8 cellular contexts compared by ENCODE assay signal in the genomic region with DNA sequence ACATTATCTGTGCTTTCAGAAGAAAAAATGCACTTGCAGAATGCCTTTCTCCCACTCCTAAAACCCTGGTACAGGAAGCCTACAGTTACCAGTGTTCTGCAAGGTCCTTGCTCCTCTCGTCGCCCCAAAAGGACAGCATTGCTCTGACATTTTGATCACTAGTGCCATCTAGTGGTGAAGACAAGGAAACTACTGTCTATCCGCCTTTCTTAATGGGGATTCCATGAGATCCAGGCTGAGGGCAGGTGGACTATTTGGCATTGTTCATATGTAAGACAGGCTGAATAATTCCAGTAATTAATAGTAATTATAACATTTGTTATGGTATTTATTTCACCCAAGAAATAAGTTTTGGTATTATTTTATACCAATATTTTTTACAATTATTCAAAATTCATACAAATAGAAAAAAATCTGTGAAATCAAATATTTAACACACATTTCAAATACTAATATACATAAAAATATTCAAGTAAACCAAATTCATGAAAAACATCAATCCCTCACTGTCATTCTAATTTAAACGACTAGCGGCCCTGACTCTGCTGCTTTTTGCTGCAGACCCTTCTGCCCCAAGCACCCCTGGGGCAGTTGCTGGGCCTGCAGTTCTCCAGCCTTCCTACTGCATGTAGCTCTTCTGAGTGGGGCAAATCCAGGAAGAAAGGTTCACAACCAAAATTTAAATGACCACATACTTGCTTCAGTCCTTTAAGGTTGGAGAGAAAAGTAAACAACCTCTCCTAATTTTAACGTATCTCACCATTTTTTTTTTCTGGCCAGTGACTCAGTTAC. TPM values are rescaled to one million over a fixed set of nuclear protein-coding genes. Genes with fewer than 3 reads are reported as not detected.
A peak's percentile ranks its signal among the peaks of the same experiment; 100 is the strongest.
DNase-seq lines count a peak whose midpoint lies in the region; ATAC-seq and TF ChIP-seq lines count a peak whose summit lies in the region.

No MANE protein-coding gene starts in this region.

- H3K4me3 Mint-ChIP-seq in Caco-2 (ENCODE audit: unreplicated experiment): no peak overlapping the region

- H3K27ac ChIP-seq in liver (ENCODE audit: low read depth in 1 of 2, low read length in 2 of 2) (no peak overlapping the region), thoracic aorta (no peak overlapping the region)

- ATAC-seq in HG03108 (IDR thresholded peaks at IDR 0.05; ENCODE audit: unreplicated experiment) (peak; percentile 88), thoracic aorta (ENCODE audit: insufficient number of reproducible peaks, low FRiP score, low read depth) (peak; percentile 69)

- H3K36me3 ChIP-seq in Caco-2 (ENCODE audit: control insufficient read depth, insufficient read depth, low read length) (no peaks in the 10 kb centered on the region), liver (ENCODE audit: control insufficient read depth in 4 of 4, insufficient read depth in 3 of 4, low read depth in 1 of 4, low read length in 3 of 4) (peaks cover 0 to 8% (median 5%) of the 10 kb centered on the region in 4 donors), thoracic aorta (no peaks in the 10 kb centered on the region)

- H3K4me1 ChIP-seq in Caco-2 (no peaks in the 10 kb centered on the region), liver (ENCODE audit: control insufficient read depth in 4 of 4, insufficient read depth in 4 of 4, low read length in 3 of 4) (peaks cover 0 to 3% (median 1%) of the 10 kb centered on the region in 4 donors), thoracic aorta (ENCODE audit: control insufficient read depth in 1 of 2, low read depth in 2 of 2) (peaks cover 0 to 7% of the 10 kb centered on the region in 2 donors)

- H3K9ac ChIP-seq in liver (ENCODE audit: low read depth in 1 of 2, low read length in 2 of 2): no peak overlapping the region

- H3K9me3 Mint-ChIP-seq in Caco-2 (ENCODE audit: unreplicated experiment): no peaks in the 10 kb centered on the region

- TF ChIP-seq CTCF in Caco-2 (IDR thresholded peaks at IDR 0.05; ENCODE audit: insufficient read depth in 1 of 2, low read depth in 1 of 2, low read length in 1 of 2, severe bottlenecking in 1 of 2, unreplicated experiment in 1 of 2) (peak; percentile 24 to 51), choroid plexus epithelial cell (conservative IDR thresholded peaks at IDR 0.05; ENCODE audit: low read depth, low read length) (peak; percentile 87), liver (IDR thresholded peaks at IDR 0.05; ENCODE audit: low read depth, low read length, missing input control) (peak; percentile 71), thoracic aorta (IDR thresholded peaks at IDR 0.05) (peak; percentile 87)

- H3K9me3 ChIP-seq in Caco-2: no peaks in the 10 kb centered on the region
- no peaks in the 10 kb centered on the region for H3K9me3 ChIP-seq in liver (ENCODE audit: control insufficient read depth in 4 of 4, low read length in 3 of 4)
- H3K9me3 ChIP-seq in thoracic aorta: no peaks in the 10 kb centered on the region

- no TSS peak for BruUV-seq in Caco-2 (replicated peaks; lab: Mats Ljungman, UMichigan)

- peaks cover 19% of the 10 kb centered on the region for H3K36me3 Mint-ChIP-seq in Caco-2 (ENCODE audit: insufficient read depth, unreplicated experiment)

- H3K27me3 ChIP-seq in Caco-2 (replicated peaks; ENCODE audit: control insufficient read depth, insufficient read depth, low read length): no peaks in the 10 kb centered on the region
- no peaks in the 10 kb centered on the region for H3K27me3 ChIP-seq in liver (ENCODE audit: control insufficient read depth in 4 of 4, insufficient read depth in 4 of 4, low read length in 3 of 4)
- no peaks in the 10 kb centered on the region for H3K27me3 ChIP-seq in thoracic aorta (replicated peaks; ENCODE audit: insufficient read depth)

- WGBS in liver: 46% methylated on average over 6 of the region's 6 CpGs

- H3K27me3 Mint-ChIP-seq in Caco-2 (ENCODE audit: insufficient read depth, unreplicated experiment): no peaks in the 10 kb centered on the region

- peak; percentile 27 to 31 for DNase-seq in Caco-2
- DNase-seq in GM19238 (ENCODE audit: insufficient read length, low spot score): peak; percentile 63
- peak; percentile 66 for DNase-seq in NCI-H2029 treated with DMSO at 0.1 percent for 48 hours (lab: John Stamatoyannopoulos, UW)
- DNase-seq in T-helper 2 cell: peak in 3 of 5 experiments; percentile 11 to 76 (median 29)
- peak; percentile 83 for DNase-seq in choroid plexus epithelial cell (ENCODE audit: low read depth)
- no peak for DNase-seq in thoracic aorta (ENCODE audit: low spot score)

- TF ChIP-seq RAD21 in liver (IDR thresholded peaks at IDR 0.05): peak; percentile 73 to 86

- POLR2A ChIA-PET in Caco-2 (lab: Charles Lee): no interaction called here

- H3K4me1 Mint-ChIP-seq in Caco-2 (ENCODE audit: low read depth, unreplicated experiment): no peaks in the 10 kb centered on the region

- CTCF ChIA-PET in Caco-2 (lab: Charles Lee): no interaction called here

- intact Hi-C loops in Caco-2 (cut with micrococcal nuclease; ENCODE audit: unreplicated experiment): loop anchor here (1.0 kb wide), 2 partner anchors 40 to 121 kb away; no protein-coding TSS in a partner anchor

- H3K4me3 ChIP-seq in Caco-2 (ENCODE audit: low read depth, low read length) (no peak overlapping the region), choroid plexus epithelial cell (ENCODE audit: low read depth, low read length) (no peak overlapping the region), liver (ENCODE audit: low read depth in 1 of 3, low read length in 3 of 3) (no peak overlapping the region), thoracic aorta (no peak overlapping the region)

- H3K27ac Mint-ChIP-seq in Caco-2 (ENCODE audit: unreplicated experiment): no peak overlapping the region

TF ChIP-seq in liver, 16 proteins besides CTCF, POLR2A, EP300 and RAD21:
- TF ChIP-seq TAF1 (conservative IDR thresholded peaks at IDR 0.05) (no peak), YY1 (IDR thresholded peaks at IDR 0.05) (no peak), FOXA1 (IDR thresholded peaks at IDR 0.05) (no peak)

RNA-seq across cellular contexts. Expression of a gene that starts 19.0 kb away (rescaled TPM):
- total RNA-seq in Caco-2 (2022) (40.7 and 49.7 TPM in 2 replicates), liver (10 to 100 TPM; 20.2 to 57.4 TPM), thoracic aorta (100 to 1,000 TPM in 1 of 2 donors, 10 to 100 TPM in 1; 83.0 to 150 TPM)
- polyA plus RNA-seq in liver: 10 to 100 TPM; 21.2 to 21.3 TPM

RNA-seq across cellular contexts. Expression of a gene that starts 19.1 kb away (rescaled TPM):
- total RNA-seq in Caco-2 (2022) (3.9 and 4.9 TPM in 2 replicates), liver (1 to 10 TPM; 4.2 to 7.4 TPM), thoracic aorta (10 to 100 TPM; 14.4 to 22.7 TPM)
- 1 to 10 TPM in 1 of 2 donors, under 1 TPM in 1; 0.95 to 1.6 TPM for polyA plus RNA-seq in liver
